ENCODE assay signal across 1 cellular context in genomic region chr2:238573065-238573778, GRCh38.
TF ChIP-seq lines count a peak whose summit lies in the region.

No MANE protein-coding gene starts in this region.

TF ChIP-seq in SK-N-SH, 30 proteins besides CTCF, POLR2A, EP300 and RAD21 (continued from another document):
- TF ChIP-seq ZBTB33 (IDR thresholded peaks at IDR 0.05; ENCODE audit: borderline replicate concordance, low read depth), result no peak
